Comparison of ENCODE assay signal across 24 cellular contexts in genomic region chr9:114633452-114634089, GRCh38. TPM values are rescaled to one million over a fixed set of nuclear protein-coding genes. Genes with fewer than 3 reads are reported as not detected.
DNase-seq lines count a peak whose midpoint lies in the region; ATAC-seq and TF ChIP-seq lines count a peak whose summit lies in the region.
"Had no signal": no experiment of that assay in that cellular context is flagged by ENCODE, and none has a peak within 500 bp of the region (broad histone marks: within the 10 kb centered on the region; RNA-seq: fewer than 3 reads in every experiment).

No MANE protein-coding gene starts in this region.

- CTCF ChIA-PET in activated naive CD4-positive, alpha-beta T cell treated with anti-CD3 and anti-CD28 coated beads, Interleukin-2, amount 10 ng/mL, durations not matched to agents 7 days and 5 days (lab: Charles Lee): interaction anchor here (1.9 kb wide), 1 partner anchor 20 kb away, joined by 4 read pairs; no protein-coding TSS in a partner anchor

- H3K4me3 Mint-ChIP-seq in activated naive CD4-positive, alpha-beta T cell treated with anti-CD3 and anti-CD28 coated beads, Interleukin-2, amount 50 U/mL, for 24 hours: no peak overlapping the region
- no peak overlapping the region for H3K4me3 Mint-ChIP-seq in activated naive CD4-positive, alpha-beta T cell treated with anti-CD3 and anti-CD28 coated beads, Interleukin-2, amount 10 ng/mL, durations not matched to agents 7 days and 5 days
- H3K4me3 Mint-ChIP-seq: CD8-positive, alpha-beta memory T cell had no signal

- H3K27ac ChIP-seq in left lung: no peak overlapping the region
- H3K27ac ChIP-seq: C4-2B, SJSA1 had no signal

- no peak overlapping the region for H3K4me3 ChIP-seq in left lung
- H3K4me3 ChIP-seq: SJSA1 had no signal

- H3K27ac Mint-ChIP-seq in activated naive CD4-positive, alpha-beta T cell treated with anti-CD3 and anti-CD28 coated beads, Interleukin-2, amount 50 U/mL, for 24 hours: peak overlapping the region; percentile 35
- no peak overlapping the region for H3K27ac Mint-ChIP-seq in activated naive CD4-positive, alpha-beta T cell treated with anti-CD3 and anti-CD28 coated beads, Interleukin-2, amount 10 ng/mL, durations not matched to agents 7 days and 5 days

- H3K4me1 ChIP-seq in left lung: no peaks in the 10 kb centered on the region
- H3K4me1 ChIP-seq: SJSA1 had no signal

- H3K36me3 ChIP-seq in left lung: peaks cover 0 to 89% of the 10 kb centered on the region in 2 donors
- H3K36me3 ChIP-seq: SJSA1 had no signal

- H3K27me3 Mint-ChIP-seq in activated naive CD4-positive, alpha-beta T cell treated with anti-CD3 and anti-CD28 coated beads, Interleukin-2, amount 50 U/mL, for 24 hours: no peaks in the 10 kb centered on the region
- H3K27me3 Mint-ChIP-seq in activated naive CD4-positive, alpha-beta T cell treated with anti-CD3 and anti-CD28 coated beads, Interleukin-2, amount 10 ng/mL, durations not matched to agents 7 days and 5 days: no peaks in the 10 kb centered on the region
- H3K27me3 Mint-ChIP-seq: CD8-positive, alpha-beta memory T cell had no signal

- intact Hi-C loops in left lung (cut with DNase I): no loop called here

- H3K36me3 Mint-ChIP-seq in activated naive CD4-positive, alpha-beta T cell treated with anti-CD3 and anti-CD28 coated beads, Interleukin-2, amount 50 U/mL, for 24 hours: peaks cover 10% of the 10 kb centered on the region
- H3K36me3 Mint-ChIP-seq in activated naive CD4-positive, alpha-beta T cell treated with anti-CD3 and anti-CD28 coated beads, Interleukin-2, amount 10 ng/mL, durations not matched to agents 7 days and 5 days: peaks cover 57% of the 10 kb centered on the region

- H3K9me3 ChIP-seq in left lung: no peaks in the 10 kb centered on the region
- H3K9me3 ChIP-seq: SJSA1 had no signal

- TF ChIP-seq CTCF in left lung (IDR thresholded peaks at IDR 0.05): no peak

- ATAC-seq in left lung: no peak
- ATAC-seq: Panc1, Right ventricle myocardium inferior had no signal

- H3K4me1 Mint-ChIP-seq in activated naive CD4-positive, alpha-beta T cell treated with anti-CD3 and anti-CD28 coated beads, Interleukin-2, amount 50 U/mL, for 24 hours: no peaks in the 10 kb centered on the region
- no peaks in the 10 kb centered on the region for H3K4me1 Mint-ChIP-seq in activated naive CD4-positive, alpha-beta T cell treated with anti-CD3 and anti-CD28 coated beads, Interleukin-2, amount 10 ng/mL, durations not matched to agents 7 days and 5 days
- H3K4me1 Mint-ChIP-seq: CD8-positive, alpha-beta memory T cell had no signal

- H3K9me3 Mint-ChIP-seq in activated naive CD4-positive, alpha-beta T cell treated with anti-CD3 and anti-CD28 coated beads, Interleukin-2, amount 50 U/mL, for 24 hours: no peaks in the 10 kb centered on the region
- H3K9me3 Mint-ChIP-seq in activated naive CD4-positive, alpha-beta T cell treated with anti-CD3 and anti-CD28 coated beads, Interleukin-2, amount 10 ng/mL, durations not matched to agents 7 days and 5 days: no peaks in the 10 kb centered on the region
- H3K9me3 Mint-ChIP-seq: CD8-positive, alpha-beta memory T cell had no signal

- no peak for DNase-seq in activated naive CD4-positive, alpha-beta T cell treated with anti-CD3 and anti-CD28 coated beads, Interleukin-2, amount 10 ng/mL, durations not matched to agents 7 days and 5 days
- DNase-seq in ELR (ENCODE audit: low read depth): peak; percentile 14
- peak; percentile 31 for DNase-seq in RKO (ENCODE audit: low spot score)
- DNase-seq in kidney tubule cell (ENCODE audit: low spot score): peak; percentile 74
- no peak for DNase-seq in left lung
- no peak for DNase-seq in retina
- DNase-seq in ecto neural progenitor cell (ENCODE audit: low spot score): no peak
- DNase-seq: Calu3; CD8-positive, alpha-beta memory T cell; DMS153; GDM1; MM.1S; NCI-H1092; NCI-H1436; NCI-H1930; NCI-H69 had no signal

- H3K27me3 ChIP-seq in left lung: no peaks in the 10 kb centered on the region
- H3K27me3 ChIP-seq: SJSA1 had no signal

RNA-seq across cellular contexts. Expression of gene TMEM268, which starts 22.5 kb away (rescaled TPM):
- 10 to 100 TPM; 12.9 to 17.4 TPM for total RNA-seq in left lung

RNA-seq across cellular contexts. Expression of gene TEX53, which starts 24.0 kb away (rescaled TPM):
- total RNA-seq in left lung: not detected
- total RNA-seq: Calu3; CD8-positive, alpha-beta memory T cell; H1; LHCN-M2; NCI-H460; Right ventricle myocardium inferior; SJSA1 had no signal

RNA-seq across cellular contexts. Expression of gene ATP6V1G1, which starts 46.0 kb away (rescaled TPM):
- total RNA-seq in left lung: 10 to 100 TPM; 96.6 to 99.9 TPM

RNA-seq across cellular contexts. Expression of gene TEX48, which starts 48.4 kb away (rescaled TPM):
- not detected for total RNA-seq in left lung
- total RNA-seq: Calu3, H1, LHCN-M2, NCI-H460, Right ventricle myocardium inferior, SJSA1 had no signal

Comparison
In these comparisons a context has a peak if more than half of its experiments do, and no peak if none do; other contexts are left out.
1. DNase-seq: peak in ELR (single experiment), RKO (single experiment) and kidney tubule cell (single experiment); none in activated naive CD4-positive, alpha-beta T cell treated with anti-CD3 and anti-CD28 coated beads, Interleukin-2, amount 10 ng/mL, durations not matched to agents 7 days and 5 days (single experiment), left lung (0 of 2), retina (single experiment) and ecto neural progenitor cell (single experiment).